ENCODE assay signal across 7 cellular contexts in the genomic region with DNA sequence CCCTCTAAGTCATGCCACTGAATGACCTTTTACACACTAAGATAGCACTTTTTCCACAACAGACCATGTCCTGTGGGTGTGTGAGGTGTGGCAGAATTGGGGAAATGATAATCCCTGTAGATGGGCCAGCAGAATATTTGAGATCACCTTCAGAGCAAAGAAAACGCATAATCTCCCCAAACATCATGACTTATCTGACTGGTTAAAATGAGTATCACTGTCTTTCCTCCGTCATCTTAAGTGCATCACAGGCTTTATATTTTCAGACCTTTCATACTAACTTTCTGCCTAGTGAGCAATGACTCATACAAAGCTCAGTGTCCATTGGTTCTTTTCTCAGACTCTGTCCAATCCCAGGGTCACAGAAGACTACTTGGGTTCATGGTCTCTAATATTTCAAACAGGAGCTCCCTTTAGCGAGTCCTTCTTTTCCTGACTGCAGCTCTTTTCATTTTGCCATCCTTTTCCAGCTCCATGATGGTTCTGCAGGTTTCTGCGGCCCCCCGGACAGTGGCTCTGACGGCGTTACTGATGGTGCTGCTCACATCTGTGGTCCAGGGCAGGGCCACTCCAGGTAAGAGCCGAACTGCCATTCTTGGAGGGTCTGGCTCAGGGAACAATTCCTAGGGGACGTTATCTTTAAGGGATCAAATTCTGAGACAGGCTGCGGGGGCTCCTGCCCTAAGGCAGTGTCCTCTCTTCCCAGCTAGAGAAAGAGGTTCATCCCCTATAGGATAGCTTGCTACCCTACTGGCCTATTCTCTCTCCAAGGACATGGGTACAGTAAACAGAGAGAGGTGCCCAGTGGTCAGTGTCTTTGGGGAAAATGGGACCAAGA. TPM values are rescaled to one million over a fixed set of nuclear protein-coding genes. Genes with fewer than 3 reads are reported as not detected.
A peak's percentile ranks its signal among the peaks of the same experiment; 100 is the strongest.
DNase-seq lines count a peak whose midpoint lies in the region; ATAC-seq and TF ChIP-seq lines count a peak whose summit lies in the region.

A gene (plus strand): TSS at position 423 of the 838 bp plus-strand sequence. CDS start 52 bp downstream, at position 475.

- H3K4me1 ChIP-seq in mucosa of stomach (ENCODE audit: control insufficient read depth, insufficient read depth, low read length), result peaks cover 8% of the 10 kb centered on the region

- TF ChIP-seq CTCF in GM10266 (IDR thresholded peaks at IDR 0.05; ENCODE audit: control insufficient read depth, insufficient read depth, low read depth, missing control alignments), result no peak
- TF ChIP-seq CTCF in endothelial cell (IDR thresholded peaks at IDR 0.05; ENCODE audit: unreplicated experiment), result no peak

- H3K36me3 ChIP-seq in mucosa of stomach (ENCODE audit: control insufficient read depth, insufficient read depth, low read length), result no peaks in the 10 kb centered on the region

- H3K4me1 Mint-ChIP-seq in T-helper 2 cell treated with Interferon-gamma antibody and Interleukin-4, amounts not matched to agents 5 μg/mL and 100 μg/mL, for 36 hours (ENCODE audit: low read depth), result peaks cover 53% of the 10 kb centered on the region
- peaks cover 2% of the 10 kb centered on the region for H3K4me1 Mint-ChIP-seq in endothelial cell (ENCODE audit: unreplicated experiment)

- ATAC-seq in GM19468 (IDR thresholded peaks at IDR 0.05; ENCODE audit: extremely low read depth, unreplicated experiment), result peak; percentile 62
- peak; percentile 56 for ATAC-seq in HG03469 (IDR thresholded peaks at IDR 0.05; ENCODE audit: unreplicated experiment)

- DNase-seq in GM10266 (ENCODE audit: extremely low spot score) (peak; percentile 91), endothelial cell (ENCODE audit: low spot score) (no peak), D341Med (ENCODE audit: low spot score) (no peak)
- DNase-seq in T-helper 2 cell treated with Interferon-gamma antibody and Interleukin-4, amounts not matched to agents 5 μg/mL and 100 μg/mL, for 36 hours (ENCODE audit: low spot score), result peak; percentile 50

- H3K36me3 Mint-ChIP-seq in T-helper 2 cell treated with Interferon-gamma antibody and Interleukin-4, amounts not matched to agents 5 μg/mL and 100 μg/mL, for 36 hours (ENCODE audit: low read depth), result peaks cover 3% of the 10 kb centered on the region
- H3K36me3 Mint-ChIP-seq in endothelial cell (ENCODE audit: low read depth, unreplicated experiment), result no peaks in the 10 kb centered on the region

- peak within 1 kb of the TSS; percentile 86 for H3K4me3 Mint-ChIP-seq in T-helper 2 cell treated with Interferon-gamma antibody and Interleukin-4, amounts not matched to agents 5 μg/mL and 100 μg/mL, for 36 hours
- no peak within 1 kb of the TSS for H3K4me3 Mint-ChIP-seq in endothelial cell (ENCODE audit: unreplicated experiment)

- peak within 1 kb of the TSS; percentile 1 for H3K4me3 ChIP-seq in mucosa of stomach (ENCODE audit: low read length)

- peak within 1 kb of the TSS; percentile 51 for H3K27ac Mint-ChIP-seq in T-helper 2 cell treated with Interferon-gamma antibody and Interleukin-4, amounts not matched to agents 5 μg/mL and 100 μg/mL, for 36 hours
- H3K27ac Mint-ChIP-seq in endothelial cell (ENCODE audit: unreplicated experiment), result no peak within 1 kb of the TSS

- H3K9me3 Mint-ChIP-seq in T-helper 2 cell treated with Interferon-gamma antibody and Interleukin-4, amounts not matched to agents 5 μg/mL and 100 μg/mL, for 36 hours, result no peaks in the 10 kb centered on the region
- H3K9me3 Mint-ChIP-seq in endothelial cell (ENCODE audit: unreplicated experiment), result no peaks in the 10 kb centered on the region

- H3K27me3 ChIP-seq in mucosa of stomach (ENCODE audit: control insufficient read depth, insufficient read depth, low read length), result peaks cover 4% of the 10 kb centered on the region

- H3K27me3 Mint-ChIP-seq in T-helper 2 cell treated with Interferon-gamma antibody and Interleukin-4, amounts not matched to agents 5 μg/mL and 100 μg/mL, for 36 hours (ENCODE audit: low read depth), result peaks cover 3% of the 10 kb centered on the region
- peaks cover 4% of the 10 kb centered on the region for H3K27me3 Mint-ChIP-seq in endothelial cell (ENCODE audit: unreplicated experiment)

- H3K9me3 ChIP-seq in mucosa of stomach (ENCODE audit: control insufficient read depth, low read length), result no peaks in the 10 kb centered on the region

- H3K9ac ChIP-seq in mucosa of stomach (ENCODE audit: low read length), result peak within 1 kb of the TSS; percentile 33

RNA-seq across cellular contexts. Expression of the gene that starts here (rescaled TPM):
- total RNA-seq in endothelial cell (ENCODE audit: unreplicated experiment), result 14.4 TPM

Comparison
In these comparisons a context has a peak if more than half of its experiments do, and no peak if none do; other contexts are left out.
1. DNase-seq: peak in GM10266 (single experiment) and T-helper 2 cell treated with Interferon-gamma antibody and Interleukin-4, amounts not matched to agents 5 μg/mL and 100 μg/mL, for 36 hours (single experiment); none in endothelial cell (single experiment) and D341Med (single experiment).